Comparison of ENCODE assay signal across 1 cellular context in the genomic region with DNA sequence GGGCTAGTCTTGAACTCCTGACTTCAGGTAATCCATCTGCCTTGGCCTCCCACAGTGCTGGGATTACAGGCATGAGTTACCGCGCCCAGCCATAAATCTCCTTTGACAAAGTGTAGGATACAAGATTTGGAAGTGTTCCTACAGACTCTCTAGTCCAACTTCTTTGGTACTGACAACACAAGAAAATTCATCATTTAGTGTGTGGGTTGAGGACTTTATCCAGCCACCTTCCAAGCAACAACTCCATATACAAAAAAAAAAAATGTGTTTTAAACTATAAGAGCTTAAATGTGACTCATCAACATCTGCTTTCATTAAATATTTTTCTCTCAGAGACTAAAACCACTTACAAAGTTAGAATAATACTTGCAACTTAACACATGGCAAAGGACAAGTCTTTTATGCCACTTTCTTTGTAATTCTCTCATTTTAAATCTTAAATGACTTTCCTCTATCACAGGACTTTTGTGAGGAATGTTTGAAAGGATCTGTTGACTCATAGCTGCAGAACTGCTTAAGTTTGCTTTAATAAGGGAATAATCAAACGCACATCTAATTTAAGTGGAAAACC.
TF ChIP-seq lines count a peak whose summit lies in the region.

No MANE protein-coding gene starts in this region.

TF ChIP-seq in HEK293, 187 proteins besides CTCF, POLR2A, EP300 and RAD21 (continued from another document):
- TF ChIP-seq, protein P1, sequence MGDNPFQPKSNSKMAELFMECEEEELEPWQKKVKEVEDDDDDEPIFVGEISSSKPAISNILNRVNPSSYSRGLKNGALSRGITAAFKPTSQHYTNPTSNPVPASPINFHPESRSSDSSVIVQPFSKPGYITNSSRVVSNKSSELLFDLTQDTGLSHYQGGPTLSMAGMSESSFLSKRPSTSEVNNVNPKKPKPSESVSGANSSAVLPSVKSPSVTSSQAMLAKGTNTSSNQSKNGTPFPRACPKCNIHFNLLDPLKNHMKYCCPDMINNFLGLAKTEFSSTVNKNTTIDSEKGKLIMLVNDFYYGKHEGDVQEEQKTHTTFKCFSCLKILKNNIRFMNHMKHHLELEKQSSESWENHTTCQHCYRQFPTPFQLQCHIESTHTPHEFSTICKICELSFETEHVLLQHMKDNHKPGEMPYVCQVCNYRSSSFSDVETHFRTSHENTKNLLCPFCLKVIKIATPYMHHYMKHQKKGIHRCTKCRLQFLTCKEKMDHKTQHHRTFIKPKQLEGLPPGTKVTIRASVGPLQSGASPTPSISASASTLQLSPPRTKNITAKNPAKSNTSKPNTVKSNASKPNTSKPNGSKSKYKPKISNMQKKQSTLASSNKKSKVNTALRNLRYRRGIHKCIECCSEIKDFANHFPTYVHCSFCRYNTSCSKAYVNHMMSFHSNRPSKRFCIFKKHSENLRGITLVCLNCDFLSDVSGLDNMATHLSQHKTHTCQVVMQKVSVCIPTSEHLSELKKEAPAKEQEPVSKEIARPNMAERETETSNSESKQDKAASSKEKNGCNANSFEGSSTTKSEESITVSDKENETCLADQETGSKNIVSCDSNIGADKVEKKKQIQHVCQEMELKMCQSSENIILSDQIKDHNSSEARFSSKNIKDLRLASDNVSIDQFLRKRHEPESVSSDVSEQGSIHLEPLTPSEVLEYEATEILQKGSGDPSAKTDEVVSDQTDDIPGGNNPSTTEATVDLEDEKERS (tag by site-specific recombination; IDR thresholded peaks at IDR 0.05): no peak
- no peak for TF ChIP-seq SP3 (tag by site-specific recombination; IDR thresholded peaks at IDR 0.05)
